Comparison of ENCODE assay signal across 15 cellular contexts in the genomic region with DNA sequence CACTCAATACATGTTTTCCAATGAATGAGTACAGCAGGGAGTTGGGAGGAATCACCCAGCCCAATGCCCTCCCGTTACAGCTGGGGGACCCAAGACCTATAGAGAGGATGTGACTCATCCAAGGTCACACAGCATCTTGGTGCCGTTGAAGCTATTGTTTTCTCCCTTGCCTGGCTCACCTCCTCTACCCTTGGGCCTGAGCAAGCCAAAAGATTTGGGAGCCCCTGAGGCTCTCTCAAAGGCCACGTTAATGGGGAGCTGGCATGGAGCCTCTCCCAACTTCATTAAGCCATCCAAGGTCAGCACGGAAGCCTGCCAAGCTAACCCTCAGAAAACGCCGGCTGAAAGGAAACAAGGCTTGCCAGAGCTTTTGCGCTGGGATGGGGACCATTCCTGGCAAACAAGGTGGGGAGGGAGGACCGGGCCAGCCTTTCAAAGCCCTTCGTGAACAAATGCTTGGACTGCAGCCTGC. TPM values are rescaled to one million over a fixed set of nuclear protein-coding genes. Genes with fewer than 3 reads are reported as not detected.
A peak's percentile ranks its signal among the peaks of the same experiment; 100 is the strongest.
DNase-seq lines count a peak whose midpoint lies in the region; ATAC-seq and TF ChIP-seq lines count a peak whose summit lies in the region.
"Had no signal": no experiment of that assay in that cellular context is flagged by ENCODE, and none has a peak within 500 bp of the region (broad histone marks: within the 10 kb centered on the region; RNA-seq: fewer than 3 reads in every experiment).

No MANE protein-coding gene starts in this region.

- DNase-seq in G401 (ENCODE audit: low spot score) = peak; percentile 62
- peak; percentile 86 for DNase-seq in RPMI7951 (ENCODE audit: low read depth)
- peak; percentile 76 for DNase-seq in fibroblast of the aortic adventitia (ENCODE audit: low read depth)
- DNase-seq in psoas muscle = peak; percentile 52 to 59
- DNase-seq in NCI-H1417 treated with DMSO at 0.1 percent for 48 hours (lab: John Stamatoyannopoulos, UW) = no peak
- no peak for DNase-seq in upper lobe of left lung
- no peak for DNase-seq in SK-N-DZ (ENCODE audit: low spot score)
- DNase-seq: activated CD4-positive, alpha-beta T cell treated with anti-CD3 and anti-CD28 coated beads for 4 hours; effector memory CD4-positive, alpha-beta T cell; glutamatergic neuron; NCI-H2171; T-helper 17 cell had no signal

- TF ChIP-seq CTCF in fibroblast of the aortic adventitia (IDR thresholded peaks at IDR 0.05; ENCODE audit: insufficient read depth, low read length) = no peak
- TF ChIP-seq CTCF in psoas muscle (IDR thresholded peaks at IDR 0.05) = no peak
- no peak for TF ChIP-seq CTCF in upper lobe of left lung (IDR thresholded peaks at IDR 0.05)

- H3K4me1 ChIP-seq in psoas muscle (no peaks in the 10 kb centered on the region), upper lobe of left lung (no peaks in the 10 kb centered on the region)

- WGBS in psoas muscle, 3 donors = 6 to 15% (median 8%) methylated on average over 9 of the region's 9 CpGs
- WGBS in upper lobe of left lung, 2 donors = 29 to 56% methylated on average over 2 to 9 of the region's 9 CpGs

- H3K9me3 ChIP-seq in psoas muscle = no peaks in the 10 kb centered on the region
- no peaks in the 10 kb centered on the region for H3K9me3 ChIP-seq in upper lobe of left lung
- H3K9me3 ChIP-seq: vagina had no signal

- H3K4me3 ChIP-seq in fibroblast of the aortic adventitia (ENCODE audit: low read depth, low read length) (no peak overlapping the region), psoas muscle (no peak overlapping the region), upper lobe of left lung (no peak overlapping the region)
- H3K4me3 ChIP-seq: GM23338, vagina had no signal

- no peaks in the 10 kb centered on the region for H3K27me3 ChIP-seq in psoas muscle (ENCODE audit: insufficient read depth in 3 of 3, low read length in 2 of 3)
- H3K27me3 ChIP-seq in upper lobe of left lung = no peaks in the 10 kb centered on the region
- H3K27me3 ChIP-seq: vagina had no signal

- no peak overlapping the region for H3K27ac ChIP-seq in psoas muscle
- H3K27ac ChIP-seq in upper lobe of left lung = no peak overlapping the region
- H3K27ac ChIP-seq: vagina had no signal

- intact Hi-C loops in psoas muscle (cut with DNase I) = loop anchor here in 1 of 2 donors (5.0 kb wide), 1 partner anchor 50 kb away; no protein-coding TSS in a partner anchor

- in situ Hi-C loops in G401 (cut with HindIII; ENCODE audit: low sequenced_read_pairs) = no loop called here

- H3K36me3 ChIP-seq in psoas muscle (ENCODE audit: insufficient read depth in 1 of 2, low read depth in 1 of 2) (no peaks in the 10 kb centered on the region), upper lobe of left lung (no peaks in the 10 kb centered on the region)
- H3K36me3 ChIP-seq: vagina had no signal

- no peak for TF ChIP-seq POLR2A in upper lobe of left lung (IDR thresholded peaks at IDR 0.05)

- no peak for TF ChIP-seq EP300 in upper lobe of left lung (IDR thresholded peaks at IDR 0.05)

- peak in 3 of 4 donors; percentile 23 to 47 (median 28) for ATAC-seq in psoas muscle
- ATAC-seq in GM21528 (IDR thresholded peaks at IDR 0.05; ENCODE audit: low FRiP score, unreplicated experiment) = no peak
- ATAC-seq in upper lobe of left lung (ENCODE audit: low FRiP score in 2 of 2) = no peak
- ATAC-seq: GM23338, T-helper 17 cell had no signal

RNA-seq across cellular contexts. Expression of a gene that starts 30.4 kb away (rescaled TPM):
- total RNA-seq in G401 (2014; rRNA removed; shearing (Covaris generic)) = 0.12 and 0.14 TPM in 2 replicates
- total RNA-seq in RPMI7951 (2014; rRNA removed; shearing (Covaris generic)) = not detected in 2 replicates
- total RNA-seq in fibroblast of the aortic adventitia (ENCODE audit: low replicate concordance) (0.27 and 0.41 TPM in 2 replicates), psoas muscle (10 to 100 TPM in 2 of 4 donors, 1 to 10 TPM in 2; 5.3 to 44.0 (median 15.6) TPM), upper lobe of left lung (1 to 10 TPM in 3 of 6 donors, under 1 TPM in 3; 0.40 to 2.2 (median 0.98) TPM)
- polyA plus RNA-seq in psoas muscle = 1 to 10 TPM; 1.8 to 3.2 (median 2.5) TPM
- 3.8 and 3.9 TPM in 2 replicates for polyA plus RNA-seq in SK-N-DZ (2014; cell fraction: cytosol; rRNA removed)
- polyA plus RNA-seq in SK-N-DZ (2014; cell fraction: nucleus; rRNA removed) = 2.2 and 4.3 TPM in 2 replicates

Comparison
In these comparisons a context has a peak if more than half of its experiments do, and no peak if none do; other contexts are left out.
1. DNase-seq: peak in G401 (single experiment), RPMI7951 (single experiment), fibroblast of the aortic adventitia (single experiment) and psoas muscle (2 of 2); none in NCI-H1417 treated with DMSO at 0.1 percent for 48 hours (single experiment), upper lobe of left lung (0 of 2) and SK-N-DZ (single experiment).
2. ATAC-seq: peak in psoas muscle (3 of 4); none in GM21528 (single experiment) and upper lobe of left lung (0 of 2).